In genomic region chr5:123874600-123875201, GRCh38 we compare ENCODE assay signal across 8 cellular contexts.
DNase-seq lines count a peak whose midpoint lies in the region; ATAC-seq and TF ChIP-seq lines count a peak whose summit lies in the region.

No MANE protein-coding gene starts in this region.

- no peaks in the 10 kb centered on the region for H3F3A ChIP-seq in PC-9 (ENCODE audit: insufficient read depth, low read depth)

- intact Hi-C loops in left lung (cut with DNase I) (no loop called here), PC-9 (cut with micrococcal nuclease; ENCODE audit: unreplicated experiment) (no loop called here), adrenal gland (cut with DNase I) (no loop called here)

- TF ChIP-seq CTCF in AG04450 (IDR thresholded peaks at IDR 0.05; ENCODE audit: low read depth, low read length) (no peak), left lung (IDR thresholded peaks at IDR 0.05) (no peak), PC-9 (conservative IDR thresholded peaks at IDR 0.05) (no peak), adrenal gland (IDR thresholded peaks at IDR 0.05) (no peak)

- DNase-seq in AG04450 (ENCODE audit: low read depth, low spot score) (peak; percentile 1), NCI-H1092 (lab: John Stamatoyannopoulos, UW) (peak; percentile 5), left lung (no peak), PC-9 (no peak), NCI-H2227 (lab: John Stamatoyannopoulos, UW; ENCODE audit: unreplicated experiment) (no peak), NCI-H226 (no peak), adrenal gland (no peak)

- no peaks in the 10 kb centered on the region; the same call in 1 of the 2 replicates for H3K9me2 ChIP-seq in PC-9 (ENCODE audit: insufficient read depth)

- peaks cover 7 to 14% of the 10 kb centered on the region in 2 donors for H3K4me1 ChIP-seq in left lung
- no peaks in the 10 kb centered on the region for H3K4me1 ChIP-seq in PC-9 (replicated peaks; ENCODE audit: insufficient read depth)
- peaks cover 0 to 13% of the 10 kb centered on the region in 2 donors for H3K4me1 ChIP-seq in adrenal gland (replicated peaks in 1 of 2)

- no peak overlapping the region for H3K4me2 ChIP-seq in PC-9

- CTCF ChIA-PET in AG04450 (lab: Charles Lee) (no interaction called here), PC-9 (lab: Charles Lee) (no interaction called here)

- H3K27me3 ChIP-seq in AG04450 (ENCODE audit: control insufficient read depth, insufficient read depth, low read length) (no peaks in the 10 kb centered on the region), left lung (no peaks in the 10 kb centered on the region), PC-9 (ENCODE audit: insufficient read depth, low read depth) (no peaks in the 10 kb centered on the region), adrenal gland (no peaks in the 10 kb centered on the region)

- POLR2A ChIA-PET in AG04450 (lab: Yijun Ruan, JAX) (no interaction called here), PC-9 (lab: Charles Lee; ENCODE audit: unreplicated experiment) (no interaction called here)

- H3K79me2 ChIP-seq in PC-9 (ENCODE audit: low read depth), result no peaks in the 10 kb centered on the region

- no peaks in the 10 kb centered on the region for H3K9me3 ChIP-seq in AG04450 (ENCODE audit: control insufficient read depth, insufficient read depth, low read length)
- H3K9me3 ChIP-seq in left lung, result no peaks in the 10 kb centered on the region
- no peaks in the 10 kb centered on the region for H3K9me3 ChIP-seq in PC-9 (ENCODE audit: insufficient read depth, low read depth)
- H3K9me3 ChIP-seq in adrenal gland (replicated peaks in 1 of 3), result no peaks in the 10 kb centered on the region

- H3K36me3 ChIP-seq in left lung (no peaks in the 10 kb centered on the region), PC-9 (ENCODE audit: low read depth) (no peaks in the 10 kb centered on the region), adrenal gland (replicated peaks in 1 of 2) (no peaks in the 10 kb centered on the region)

- H3K4me3 ChIP-seq in AG04450 (ENCODE audit: low read depth, low read length) (no peak overlapping the region), left lung (no peak overlapping the region), PC-9 (no peak overlapping the region), adrenal gland (no peak overlapping the region)

- WGBS in adrenal gland, 4 donors, result 48 to 66% (median 54%) methylated on average over 4 of the region's 4 CpGs

- H4K20me1 ChIP-seq in PC-9 (ENCODE audit: insufficient read depth), result no peaks in the 10 kb centered on the region

- H3K27ac ChIP-seq in AG04450 (ENCODE audit: low read depth, low read length), result peak overlapping the region; percentile 0
- H3K27ac ChIP-seq in cingulate gyrus (ENCODE audit: low read depth, low read length), result peak overlapping the region; percentile 87
- no peak overlapping the region for H3K27ac ChIP-seq in left lung
- no peak overlapping the region for H3K27ac ChIP-seq in PC-9
- no peak overlapping the region for H3K27ac ChIP-seq in adrenal gland

- no TSS peak for BruUV-seq in PC-9 (replicated peaks; lab: Mats Ljungman, UMichigan)

- no peak overlapping the region for H2AFZ ChIP-seq in PC-9

- ATAC-seq in left lung, result peak; percentile 65

- no peak for TF ChIP-seq POLR2A in adrenal gland (IDR thresholded peaks at IDR 0.05)

Comparison
In these comparisons a context has a peak if more than half of its experiments do, and no peak if none do; other contexts are left out.
1. DNase-seq: peak in AG04450 (single experiment) and NCI-H1092 (single experiment); none in left lung (0 of 2), PC-9 (0 of 2), NCI-H2227 (single experiment), NCI-H226 (single experiment) and adrenal gland (0 of 7).
2. H3K27ac ChIP-seq: peak in AG04450 (single experiment) and cingulate gyrus (single experiment); none in left lung (0 of 2), PC-9 (single experiment) and adrenal gland (0 of 5).